Comparison of ENCODE assay signal across 1 cellular context in genomic region chr1:64687725-64688285, GRCh38.
TF ChIP-seq lines count a peak whose summit lies in the region.

No MANE protein-coding gene starts in this region.

TF ChIP-seq in GM23338, 12 proteins besides CTCF, POLR2A, EP300 and RAD21 (continued from another document):
- TF ChIP-seq ZNF462 (CRISPR knock-in tag; IDR thresholded peaks at IDR 0.05) (no peak), CREB1 (CRISPR knock-in tag; IDR thresholded peaks at IDR 0.05; ENCODE audit: low read depth) (no peak), STAT1 (IDR thresholded peaks at IDR 0.05; ENCODE audit: unreplicated experiment) (no peak), JUNB (IDR thresholded peaks at IDR 0.05; ENCODE audit: unreplicated experiment) (no peak), REST (IDR thresholded peaks at IDR 0.05; ENCODE audit: unreplicated experiment) (no peak)
